In the genomic region with DNA sequence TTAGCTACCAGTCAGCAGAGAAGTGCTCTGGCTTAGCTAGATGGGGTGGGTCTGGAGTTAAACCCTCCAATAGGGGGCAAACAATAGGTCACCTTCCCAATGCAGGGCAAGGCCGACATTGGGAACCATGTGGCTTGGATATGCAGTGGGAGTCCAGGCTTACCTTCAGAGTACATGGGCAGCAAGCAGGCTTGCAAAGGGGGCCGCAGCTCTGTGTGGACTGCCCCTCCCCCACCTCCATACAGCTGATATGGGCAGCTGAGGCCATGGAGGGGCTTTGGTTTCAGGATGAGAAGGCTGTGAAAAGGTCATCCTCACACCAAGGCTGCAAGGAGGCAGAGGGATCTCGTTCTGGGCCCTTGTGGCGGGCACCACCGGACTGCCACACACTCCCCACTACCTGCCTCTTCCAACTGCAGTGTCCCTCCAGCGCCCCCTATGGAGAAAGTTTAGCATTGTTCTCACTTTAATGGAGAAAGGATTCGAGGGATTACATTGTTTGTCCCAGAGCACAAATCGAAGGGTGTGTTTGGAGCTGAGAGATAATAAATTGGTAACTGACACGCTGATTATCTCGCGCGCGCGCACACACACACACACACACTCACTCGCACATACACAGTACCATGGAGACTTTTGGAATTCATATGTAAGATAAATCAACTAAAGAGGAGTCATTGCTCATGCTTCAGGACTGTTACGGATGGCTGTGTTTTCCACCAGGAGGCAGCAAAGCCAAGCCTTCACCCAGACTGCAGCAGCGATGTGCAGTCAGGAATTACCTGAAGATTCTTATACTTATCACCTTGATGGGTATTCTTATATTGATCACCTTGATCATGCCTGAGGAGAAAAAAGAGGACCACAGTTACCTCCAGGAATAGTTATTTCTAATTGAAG, we compare ENCODE assay signal across 8 cellular contexts. TPM values are rescaled to one million over a fixed set of nuclear protein-coding genes. Genes with fewer than 3 reads are reported as not detected.
DNase-seq lines count a peak whose midpoint lies in the region; FAIRE-seq and TF ChIP-seq lines count a peak whose summit lies in the region.

No MANE protein-coding gene starts in this region.

- POLR2A ChIA-PET in endothelial cell of umbilical vein (lab: Charles Lee): interaction anchor here (0.6 kb wide), 1 partner anchor 173 kb away, joined by 3 read pairs; a partner anchor contains a TSS

- DNase-seq in activated CD4-positive, alpha-beta T cell treated with anti-CD3 and anti-CD28 coated beads, Interleukin-2, amount 10 ng/mL, durations not matched to agents 24 days and 14 days: peak; percentile 65
- DNase-seq in activated CD4-positive, alpha-beta T cell treated with anti-CD3 and anti-CD28 coated beads, Interleukin-2, amount 50 U/mL, for 1 hour: no peak
- DNase-seq in NCI-H187 treated with DMSO at 0.1 percent for 48 hours (lab: John Stamatoyannopoulos, UW) (peak; percentile 21), endothelial cell of umbilical vein (ENCODE audit: low read depth, low spot score) (peak; percentile 12), testis (peak; percentile 47), NCI-H1092 treated with DMSO at 0.1 percent for 48 hours (lab: John Stamatoyannopoulos, UW) (no peak)
- no peak for DNase-seq in stimulated activated CD4-positive, alpha-beta T cell treated with anti-CD3 and anti-CD28 coated beads, Interleukin-1b, Interleukin-23, amount 100 ng/mL, for 48 hours
- no peak for DNase-seq in stimulated activated CD4-positive, alpha-beta T cell treated with anti-CD3 and anti-CD28 coated beads, Interleukin-12 subunit alpha, Interleukin-12 subunit beta, amount 100 ng/mL, for 4 hours

- H3K4me3 Mint-ChIP-seq in activated CD4-positive, alpha-beta T cell treated with anti-CD3 and anti-CD28 coated beads, Interleukin-2, amount 10 ng/mL, durations not matched to agents 24 days and 14 days: no peak overlapping the region

- no peaks in the 10 kb centered on the region for H3K4me1 Mint-ChIP-seq in activated CD4-positive, alpha-beta T cell treated with anti-CD3 and anti-CD28 coated beads, Interleukin-2, amount 10 ng/mL, durations not matched to agents 24 days and 14 days

- dilution Hi-C loops in endothelial cell of umbilical vein (cut with MboI; ENCODE audit: extremely low pct_ligation_motif_present, low sequenced_read_pairs): no loop called here

- H3K36me3 ChIP-seq in endothelial cell of umbilical vein (ENCODE audit: control insufficient read depth in 2 of 2, extremely low read depth in 1 of 2, insufficient read depth in 2 of 2, low read length in 2 of 2) (no peaks in the 10 kb centered on the region), testis (ENCODE audit: low read depth, missing control alignments) (no peaks in the 10 kb centered on the region)

- H3K9me1 ChIP-seq in endothelial cell of umbilical vein (replicated peaks; ENCODE audit: control insufficient read depth, extremely low read depth, insufficient read depth, low read length): no peaks in the 10 kb centered on the region

- H3K4me2 ChIP-seq in endothelial cell of umbilical vein (ENCODE audit: insufficient read depth, low read length): no peak overlapping the region

- H3K27me3 ChIP-seq in endothelial cell of umbilical vein (ENCODE audit: control insufficient read depth in 2 of 2, insufficient read depth in 2 of 2, low read length in 2 of 2): no peaks in the 10 kb centered on the region
- no peaks in the 10 kb centered on the region for H3K27me3 ChIP-seq in testis

- H3K79me2 ChIP-seq in endothelial cell of umbilical vein (ENCODE audit: control insufficient read depth, insufficient read depth, low read length): no peaks in the 10 kb centered on the region

- TF ChIP-seq CTCF in endothelial cell of umbilical vein (IDR thresholded peaks at IDR 0.05; ENCODE audit: extremely low read depth in 1 of 2, insufficient read depth in 1 of 2, low read depth in 1 of 2, low read length in 2 of 2): peak in 1 of 2 donors; percentile 25
- TF ChIP-seq CTCF in testis (IDR thresholded peaks at IDR 0.05): peak in 2 of 3 experiments; percentile 46 to 58

- H3K27ac ChIP-seq in endothelial cell of umbilical vein (ENCODE audit: insufficient read depth, low read depth, low read length): no peak overlapping the region
- H3K27ac ChIP-seq in testis: no peak overlapping the region

- no peak overlapping the region for H2AFZ ChIP-seq in endothelial cell of umbilical vein (ENCODE audit: low read depth, low read length)

- no peak overlapping the region for H3K9ac ChIP-seq in endothelial cell of umbilical vein (replicated peaks; ENCODE audit: extremely low read depth, insufficient read depth, low read length)

- no peak overlapping the region for H3K27ac Mint-ChIP-seq in activated CD4-positive, alpha-beta T cell treated with anti-CD3 and anti-CD28 coated beads, Interleukin-2, amount 10 ng/mL, durations not matched to agents 24 days and 14 days

- H3K4me1 ChIP-seq in endothelial cell of umbilical vein (ENCODE audit: control insufficient read depth, extremely low read depth, insufficient read depth, low read length): no peaks in the 10 kb centered on the region
- H3K4me1 ChIP-seq in testis: no peaks in the 10 kb centered on the region

- FAIRE-seq in endothelial cell of umbilical vein (lab: Jason Lieb, UNC): no peak

- TF ChIP-seq POLR2A in endothelial cell of umbilical vein (IDR thresholded peaks at IDR 0.05; ENCODE audit: low read depth, low read length) (no peak), testis (IDR thresholded peaks at IDR 0.05) (no peak)

- H3K9me3 ChIP-seq in endothelial cell of umbilical vein (replicated peaks; ENCODE audit: control insufficient read depth, insufficient read depth, low read length) (no peaks in the 10 kb centered on the region), testis (no peaks in the 10 kb centered on the region)

- no peak overlapping the region for H3K4me3 ChIP-seq in endothelial cell of umbilical vein (replicated peaks in 1 of 3; ENCODE audit: insufficient read depth in 1 of 3, low read depth in 1 of 3, low read length in 3 of 3)
- H3K4me3 ChIP-seq in testis: no peak overlapping the region

- H3K27me3 Mint-ChIP-seq in activated CD4-positive, alpha-beta T cell treated with anti-CD3 and anti-CD28 coated beads, Interleukin-2, amount 10 ng/mL, durations not matched to agents 24 days and 14 days: no peaks in the 10 kb centered on the region

- H3K36me3 Mint-ChIP-seq in activated CD4-positive, alpha-beta T cell treated with anti-CD3 and anti-CD28 coated beads, Interleukin-2, amount 10 ng/mL, durations not matched to agents 24 days and 14 days (ENCODE audit: low read depth): no peaks in the 10 kb centered on the region

- 32 to 41% methylated on average over 12 to 17 of the region's 17 CpGs for WGBS in testis, 2 donors

- no peaks in the 10 kb centered on the region for H3K9me3 Mint-ChIP-seq in activated CD4-positive, alpha-beta T cell treated with anti-CD3 and anti-CD28 coated beads, Interleukin-2, amount 10 ng/mL, durations not matched to agents 24 days and 14 days

- no peaks in the 10 kb centered on the region for H4K20me1 ChIP-seq in endothelial cell of umbilical vein (replicated peaks; ENCODE audit: control insufficient read depth, extremely low read depth, insufficient read depth, low read length)

- BruUV-seq in endothelial cell of umbilical vein (replicated peaks; lab: Mats Ljungman, UMichigan): no TSS peak

- intact Hi-C loops in activated CD4-positive, alpha-beta T cell treated with anti-CD3 and anti-CD28 coated beads, Interleukin-2, amount 10 ng/mL, durations not matched to agents 24 days and 14 days (cut with micrococcal nuclease): loop anchor here (1.0 kb wide), 1 partner anchor 352 kb away; no protein-coding TSS in a partner anchor
- intact Hi-C loops in endothelial cell of umbilical vein (cut with micrococcal nuclease) (loop anchor here (1.0 kb wide), 1 partner anchor 352 kb away; no protein-coding TSS in a partner anchor), testis (cut with DNase I; ENCODE audit: low total_unique reads) (no loop called here)

- CTCF ChIA-PET in endothelial cell of umbilical vein (lab: Charles Lee): interaction anchor here (0.7 to 3.3 kb wide), 5 partner anchors 13 to 322 kb away, joined by 3 to 38 read pairs (median 4); no protein-coding TSS in a partner anchor

RNA-seq across cellular contexts. Expression of a gene that starts 7.0 kb away (rescaled TPM):
- total RNA-seq in activated CD4-positive, alpha-beta T cell treated with anti-CD3 and anti-CD28 coated beads, Interleukin-2, amount 10 ng/mL, durations not matched to agents 24 days and 14 days: not detected in 2 replicates
- not detected in 2 replicates for total RNA-seq in endothelial cell of umbilical vein
- polyA plus RNA-seq in endothelial cell of umbilical vein: not detected in 2 replicates
- polyA plus RNA-seq in endothelial cell of umbilical vein (2011; cell fraction: cytosol; rRNA removed): not detected in 2 replicates
- polyA plus RNA-seq in endothelial cell of umbilical vein (2011; cell fraction: nucleus; rRNA removed): not detected in 2 replicates
- not detected in 2 replicates for polyA plus RNA-seq in endothelial cell of umbilical vein (2012)
- polyA minus RNA-seq in endothelial cell of umbilical vein: not detected in 2 replicates
- not detected for polyA minus RNA-seq in endothelial cell of umbilical vein (2011; cell fraction: cytosol; rRNA and poly(A)+ RNA removed)
- polyA minus RNA-seq in endothelial cell of umbilical vein (2011; cell fraction: nucleus; rRNA and poly(A)+ RNA removed): not detected in 2 replicates
- 100 to 1,000 TPM; 249 to 786 TPM for total RNA-seq in testis
- polyA plus RNA-seq in testis (ENCODE audit: insufficient read depth, low read depth, low replicate concordance): 724 TPM

RNA-seq across cellular contexts. Expression of a gene that starts 11.3 kb away (rescaled TPM):
- not detected in 2 replicates for total RNA-seq in activated CD4-positive, alpha-beta T cell treated with anti-CD3 and anti-CD28 coated beads, Interleukin-2, amount 10 ng/mL, durations not matched to agents 24 days and 14 days
- not detected in 2 replicates for total RNA-seq in endothelial cell of umbilical vein
- not detected in 2 replicates for polyA plus RNA-seq in endothelial cell of umbilical vein
- not detected in 2 replicates for polyA plus RNA-seq in endothelial cell of umbilical vein (2011; cell fraction: cytosol; rRNA removed)
- not detected in 2 replicates for polyA plus RNA-seq in endothelial cell of umbilical vein (2011; cell fraction: nucleus; rRNA removed)
- not detected in 2 replicates for polyA plus RNA-seq in endothelial cell of umbilical vein (2012)
- not detected in 2 replicates for polyA minus RNA-seq in endothelial cell of umbilical vein
- not detected for polyA minus RNA-seq in endothelial cell of umbilical vein (2011; cell fraction: cytosol; rRNA and poly(A)+ RNA removed)
- not detected in 2 replicates for polyA minus RNA-seq in endothelial cell of umbilical vein (2011; cell fraction: nucleus; rRNA and poly(A)+ RNA removed)
- not detected for total RNA-seq in testis
- polyA plus RNA-seq in testis (ENCODE audit: insufficient read depth, low read depth, low replicate concordance): not detected

RNA-seq across cellular contexts. Expression of a gene that starts 28.4 kb away (rescaled TPM):
- not detected in 2 replicates for total RNA-seq in activated CD4-positive, alpha-beta T cell treated with anti-CD3 and anti-CD28 coated beads, Interleukin-2, amount 10 ng/mL, durations not matched to agents 24 days and 14 days
- not detected in 2 replicates for total RNA-seq in endothelial cell of umbilical vein
- not detected in 2 replicates for polyA plus RNA-seq in endothelial cell of umbilical vein
- polyA plus RNA-seq in endothelial cell of umbilical vein (2011; cell fraction: cytosol; rRNA removed): not detected in 2 replicates
- polyA plus RNA-seq in endothelial cell of umbilical vein (2011; cell fraction: nucleus; rRNA removed): not detected in 2 replicates
- polyA plus RNA-seq in endothelial cell of umbilical vein (2012): not detected in 2 replicates
- polyA minus RNA-seq in endothelial cell of umbilical vein: not detected in 2 replicates
- polyA minus RNA-seq in endothelial cell of umbilical vein (2011; cell fraction: cytosol; rRNA and poly(A)+ RNA removed): not detected
- not detected in 2 replicates for polyA minus RNA-seq in endothelial cell of umbilical vein (2011; cell fraction: nucleus; rRNA and poly(A)+ RNA removed)
- total RNA-seq in testis: not detected
- not detected for polyA plus RNA-seq in testis (ENCODE audit: insufficient read depth, low read depth, low replicate concordance)

RNA-seq across cellular contexts. Expression of a gene that starts 37.3 kb away (rescaled TPM):
- total RNA-seq in activated CD4-positive, alpha-beta T cell treated with anti-CD3 and anti-CD28 coated beads, Interleukin-2, amount 10 ng/mL, durations not matched to agents 24 days and 14 days: not detected in 2 replicates
- total RNA-seq in endothelial cell of umbilical vein (not detected in 2 replicates), testis (not detected)
- polyA plus RNA-seq in endothelial cell of umbilical vein (not detected in 2 replicates), testis (ENCODE audit: insufficient read depth, low read depth, low replicate concordance) (not detected)
- polyA plus RNA-seq in endothelial cell of umbilical vein (2011; cell fraction: cytosol; rRNA removed): not detected in 2 replicates
- polyA plus RNA-seq in endothelial cell of umbilical vein (2011; cell fraction: nucleus; rRNA removed): not detected in 2 replicates
- not detected in 2 replicates for polyA plus RNA-seq in endothelial cell of umbilical vein (2012)
- not detected in 2 replicates for polyA minus RNA-seq in endothelial cell of umbilical vein
- not detected for polyA minus RNA-seq in endothelial cell of umbilical vein (2011; cell fraction: cytosol; rRNA and poly(A)+ RNA removed)
- not detected in 2 replicates for polyA minus RNA-seq in endothelial cell of umbilical vein (2011; cell fraction: nucleus; rRNA and poly(A)+ RNA removed)

RNA-seq across cellular contexts. Expression of a gene that starts 43.8 kb away (rescaled TPM):
- not detected in 2 replicates for total RNA-seq in activated CD4-positive, alpha-beta T cell treated with anti-CD3 and anti-CD28 coated beads, Interleukin-2, amount 10 ng/mL, durations not matched to agents 24 days and 14 days
- total RNA-seq in endothelial cell of umbilical vein (not detected in 2 replicates), testis (not detected)
- polyA plus RNA-seq in endothelial cell of umbilical vein (not detected in 2 replicates), testis (ENCODE audit: insufficient read depth, low read depth, low replicate concordance) (not detected)
- polyA plus RNA-seq in endothelial cell of umbilical vein (2011; cell fraction: cytosol; rRNA removed): not detected in 2 replicates
- not detected in 2 replicates for polyA plus RNA-seq in endothelial cell of umbilical vein (2011; cell fraction: nucleus; rRNA removed)
- not detected in 2 replicates for polyA plus RNA-seq in endothelial cell of umbilical vein (2012)
- not detected in 2 replicates for polyA minus RNA-seq in endothelial cell of umbilical vein
- polyA minus RNA-seq in endothelial cell of umbilical vein (2011; cell fraction: cytosol; rRNA and poly(A)+ RNA removed): not detected
- polyA minus RNA-seq in endothelial cell of umbilical vein (2011; cell fraction: nucleus; rRNA and poly(A)+ RNA removed): not detected in 2 replicates

Comparison
In these comparisons a context has a peak if more than half of its experiments do, and no peak if none do; other contexts are left out.
1. DNase-seq: peak in activated CD4-positive, alpha-beta T cell treated with anti-CD3 and anti-CD28 coated beads, Interleukin-2, amount 10 ng/mL, durations not matched to agents 24 days and 14 days (single experiment), NCI-H187 treated with DMSO at 0.1 percent for 48 hours (single experiment), endothelial cell of umbilical vein (single experiment) and testis (single experiment); none in activated CD4-positive, alpha-beta T cell treated with anti-CD3 and anti-CD28 coated beads, Interleukin-2, amount 50 U/mL, for 1 hour (single experiment), stimulated activated CD4-positive, alpha-beta T cell treated with anti-CD3 and anti-CD28 coated beads, Interleukin-1b, Interleukin-23, amount 100 ng/mL, for 48 hours (single experiment), NCI-H1092 treated with DMSO at 0.1 percent for 48 hours (single experiment) and stimulated activated CD4-positive, alpha-beta T cell treated with anti-CD3 and anti-CD28 coated beads, Interleukin-12 subunit alpha, Interleukin-12 subunit beta, amount 100 ng/mL, for 4 hours (single experiment).
2. RNA of a gene that starts 7.0 kb away (total RNA-seq): 249 to 786 TPM in testis; not detected in activated CD4-positive, alpha-beta T cell treated with anti-CD3 and anti-CD28 coated beads, Interleukin-2, amount 10 ng/mL, durations not matched to agents 24 days and 14 days and not detected in endothelial cell of umbilical vein; every median in the first group is over 100 times any median in the second.